ENCODE assay signal across 25 cellular contexts in genomic region chr3:24596626-24597025, GRCh38.
"Had no signal": no experiment of that assay in that cellular context is flagged by ENCODE, and none has a peak within 500 bp of the region (broad histone marks: within the 10 kb centered on the region; RNA-seq: fewer than 3 reads in every experiment).

No MANE protein-coding gene starts in this region.

- H3K36me3 ChIP-seq: Peyer's patch had no signal

- H3K9me3 ChIP-seq: Peyer's patch had no signal

- H3K27me3 ChIP-seq: Peyer's patch had no signal

- H3K4me1 Mint-ChIP-seq: activated CD4-positive, alpha-beta T cell treated with anti-CD3 and anti-CD28 coated beads, Interleukin-2, amount 10 ng/mL, durations not matched to agents 24 days and 14 days; activated CD8-positive, alpha-beta memory T cell treated with anti-CD3 and anti-CD28 coated beads, Interleukin-2, amount 10 ng/mL, durations not matched to agents 7 days and 5 days; activated naive CD4-positive, alpha-beta T cell treated with anti-CD3 and anti-CD28 coated beads, Interleukin-2, amount 50 U/mL, for 24 hours; central memory CD8-positive, alpha-beta T cell had no signal

- H3K4me1 ChIP-seq: Peyer's patch had no signal

- H3K27ac ChIP-seq: Peyer's patch, RWPE1 had no signal

- H3K27ac Mint-ChIP-seq: activated CD4-positive, alpha-beta T cell treated with anti-CD3 and anti-CD28 coated beads, Interleukin-2, amount 10 ng/mL, durations not matched to agents 24 days and 14 days; activated CD8-positive, alpha-beta memory T cell treated with anti-CD3 and anti-CD28 coated beads, Interleukin-2, amount 10 ng/mL, durations not matched to agents 7 days and 5 days; activated naive CD4-positive, alpha-beta T cell treated with anti-CD3 and anti-CD28 coated beads, Interleukin-2, amount 50 U/mL, for 24 hours; activated T-cell treated with anti-CD3 and anti-CD28 coated beads, Interleukin-2, amount 50 U/mL, for 24 hours; activated T-helper 1 cell treated with anti-CD3 and anti-CD28 coated beads, Interleukin-12 subunit alpha, Interleukin-12 subunit beta, Interleukin-2, Interleukin-4 antibody, amounts not matched to agents 30 ng/mL and 10 ng/mL and 1 ng/mL, durations not matched to agents 14 hours and 24 hours and 36 hours; T-helper 1 cell treated with Interleukin-12 subunit alpha and Interleukin-12 subunit beta and Interleukin-4 antibody, amounts not matched to agents 30 μg/mL and 1 μg/mL, for 36 hours; WTC11 had no signal

- ATAC-seq: activated CD8-positive, alpha-beta memory T cell treated with anti-CD3 and anti-CD28 coated beads, Interleukin-2, amount 10 ng/mL, durations not matched to agents 7 days and 5 days; WTC11 had no signal

- H3K9me3 Mint-ChIP-seq: activated CD4-positive, alpha-beta T cell treated with anti-CD3 and anti-CD28 coated beads, Interleukin-2, amount 10 ng/mL, durations not matched to agents 24 days and 14 days; activated naive CD4-positive, alpha-beta T cell treated with anti-CD3 and anti-CD28 coated beads, Interleukin-2, amount 50 U/mL, for 24 hours; activated T-cell treated with anti-CD3 and anti-CD28 coated beads, Interleukin-2, amount 50 U/mL, for 24 hours; activated T-helper 1 cell treated with anti-CD3 and anti-CD28 coated beads, Interleukin-12 subunit alpha, Interleukin-12 subunit beta, Interleukin-2, Interleukin-4 antibody, amounts not matched to agents 30 ng/mL and 10 ng/mL and 1 ng/mL, durations not matched to agents 14 hours and 24 hours and 36 hours; T-helper 1 cell treated with Interleukin-12 subunit alpha and Interleukin-12 subunit beta and Interleukin-4 antibody, amounts not matched to agents 30 μg/mL and 1 μg/mL, for 36 hours; WTC11 had no signal

- H3K27me3 Mint-ChIP-seq: activated CD4-positive, alpha-beta T cell treated with anti-CD3 and anti-CD28 coated beads, Interleukin-2, amount 10 ng/mL, durations not matched to agents 24 days and 14 days; activated CD8-positive, alpha-beta memory T cell treated with anti-CD3 and anti-CD28 coated beads, Interleukin-2, amount 10 ng/mL, durations not matched to agents 7 days and 5 days; activated naive CD4-positive, alpha-beta T cell treated with anti-CD3 and anti-CD28 coated beads, Interleukin-2, amount 50 U/mL, for 24 hours; activated T-cell treated with anti-CD3 and anti-CD28 coated beads, Interleukin-2, amount 50 U/mL, for 24 hours; central memory CD8-positive, alpha-beta T cell had no signal

- H3K4me3 Mint-ChIP-seq: activated CD4-positive, alpha-beta T cell treated with anti-CD3 and anti-CD28 coated beads, Interleukin-2, amount 10 ng/mL, durations not matched to agents 24 days and 14 days; activated CD8-positive, alpha-beta memory T cell treated with anti-CD3 and anti-CD28 coated beads, Interleukin-2, amount 10 ng/mL, durations not matched to agents 7 days and 5 days; activated naive CD4-positive, alpha-beta T cell treated with anti-CD3 and anti-CD28 coated beads, Interleukin-2, amount 50 U/mL, for 24 hours; activated T-cell treated with anti-CD3 and anti-CD28 coated beads, Interleukin-2, amount 50 U/mL, for 24 hours; activated T-helper 1 cell treated with anti-CD3 and anti-CD28 coated beads, Interleukin-12 subunit alpha, Interleukin-12 subunit beta, Interleukin-2, Interleukin-4 antibody, amounts not matched to agents 30 ng/mL and 10 ng/mL and 1 ng/mL, durations not matched to agents 14 hours and 24 hours and 36 hours; central memory CD8-positive, alpha-beta T cell; T-helper 1 cell treated with Interleukin-12 subunit alpha and Interleukin-12 subunit beta and Interleukin-4 antibody, amounts not matched to agents 30 μg/mL and 1 μg/mL, for 36 hours; WTC11 had no signal

- H3K4me3 ChIP-seq: Peyer's patch had no signal

- H3K36me3 Mint-ChIP-seq: activated CD8-positive, alpha-beta memory T cell treated with anti-CD3 and anti-CD28 coated beads, Interleukin-2, amount 10 ng/mL, durations not matched to agents 7 days and 5 days; activated naive CD4-positive, alpha-beta T cell treated with anti-CD3 and anti-CD28 coated beads, Interleukin-2, amount 50 U/mL, for 24 hours; WTC11 had no signal

- DNase-seq: activated CD4-positive, alpha-beta T cell treated with anti-CD3 and anti-CD28 coated beads, Interleukin-2, amount 10 ng/mL, durations not matched to agents 24 days and 14 days; activated CD4-positive, alpha-beta T cell treated with anti-CD3 and anti-CD28 coated beads, Interleukin-2, amount 50 U/mL, for 48 hours; activated CD4-positive, CD25-positive, alpha-beta regulatory T cell treated with anti-CD3 and anti-CD28 coated beads, Interleukin-2, amount 50 U/mL, for 72 hours; activated CD8-positive, alpha-beta memory T cell treated with anti-CD3 and anti-CD28 coated beads, Interleukin-2, amount 10 ng/mL, durations not matched to agents 7 days and 5 days; activated effector memory CD4-positive, alpha-beta T cell treated with Interleukin-2 at 50 U/mL for 16 hours; activated naive CD4-positive, alpha-beta T cell; activated T-cell treated with anti-CD3 and anti-CD28 coated beads, Interleukin-2, amount 50 U/mL, for 24 hours; aorta; MM.1S; NCI-H1105; NCI-H1436; NCI-H1694 treated with DMSO at 0.1 percent for 48 hours; NCI-H2029 treated with DMSO at 0.1 percent for 48 hours; NCI-H345; NCI-H510A; NCI-H526 treated with DMSO at 0.1 percent for 48 hours; NCI-H82; Peyer's patch; SHP77 had no signal
